In the genomic region with DNA sequence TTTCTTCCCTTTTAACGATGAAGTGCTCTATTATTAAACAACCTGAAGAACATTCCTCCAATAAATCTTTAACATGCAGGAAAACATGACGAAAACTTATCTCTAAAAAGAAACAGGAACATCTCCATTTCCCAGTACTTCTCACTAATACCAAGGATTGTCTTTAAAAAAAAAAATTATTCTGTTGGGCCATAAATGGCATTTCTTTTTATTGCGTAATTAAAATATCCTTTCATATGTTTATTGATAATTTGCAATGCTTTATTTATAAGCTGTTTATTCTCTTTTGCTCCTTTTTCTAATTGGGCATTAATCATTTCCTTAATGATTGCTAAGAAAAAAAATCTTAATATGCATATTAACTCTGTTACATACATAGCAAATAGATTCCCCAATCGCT, we compare ENCODE assay signal across 14 cellular contexts. TPM values are rescaled to one million over a fixed set of nuclear protein-coding genes. Genes with fewer than 3 reads are reported as not detected.
DNase-seq lines count a peak whose midpoint lies in the region; ATAC-seq, FAIRE-seq and TF ChIP-seq lines count a peak whose summit lies in the region.
"Had no signal": no experiment of that assay in that cellular context is flagged by ENCODE, and none has a peak within 500 bp of the region (broad histone marks: within the 10 kb centered on the region; RNA-seq: fewer than 3 reads in every experiment).

No MANE protein-coding gene starts in this region.

- H4K20me1 ChIP-seq in mammary epithelial cell (ENCODE audit: insufficient read depth, low read length), result no peaks in the 10 kb centered on the region
- H4K20me1 ChIP-seq: BLaER1 had no signal

- H3K9ac ChIP-seq in mammary epithelial cell (ENCODE audit: insufficient read depth, low read length), result no peak overlapping the region
- H3K9ac ChIP-seq: BLaER1 had no signal

- H3K27ac Mint-ChIP-seq in MCF 10A (ENCODE audit: low read depth, unreplicated experiment) (no peak overlapping the region), brain (peak overlapping the region in 3 of 5 experiments; percentile 18 to 65 (median 39))

- DNase-seq in mammary epithelial cell (no peak), MCF 10A (ENCODE audit: unreplicated experiment) (no peak), pancreas (no peak), HK-2 (ENCODE audit: unreplicated experiment) (no peak), NCI-H748 treated with DMSO at 0.1 percent for 48 hours (lab: John Stamatoyannopoulos, UW) (no peak), urothelium cell line (ENCODE audit: low spot score) (no peak)
- DNase-seq: 8988T; AML-193; Caco-2; CD8-positive, alpha-beta memory T cell; GF-D8; H7 had no signal

- no peak for TF ChIP-seq CTCF in mammary epithelial cell (conservative IDR thresholded peaks at IDR 0.05 in 1 of 2, IDR thresholded peaks at IDR 0.05 in 1 of 2; ENCODE audit: extremely low read depth in 1 of 2, insufficient read depth in 1 of 2, low read depth in 1 of 2, low read length in 2 of 2)
- no peak for TF ChIP-seq CTCF in MCF 10A (IDR thresholded peaks at IDR 0.05; ENCODE audit: unreplicated experiment)
- TF ChIP-seq CTCF in brain (conservative IDR thresholded peaks at IDR 0.05), result no peak
- no peak for TF ChIP-seq CTCF in pancreas (IDR thresholded peaks at IDR 0.05)

- CTCF ChIA-PET in mammary epithelial cell (lab: Charles Lee; ENCODE audit: low non-redundant PET) (no interaction called here), MCF 10A (lab: Yijun Ruan, JAX) (interaction anchor here (0.5 to 1.1 kb wide), 6 partner anchors 96 to 1030 kb away, joined by 3 to 5 read pairs (median 3); no protein-coding TSS in a partner anchor)

- no peak overlapping the region for H2AFZ ChIP-seq in mammary epithelial cell (ENCODE audit: low read depth, low read length)

- H3K27me3 ChIP-seq in mammary epithelial cell (ENCODE audit: insufficient read depth, low read length), result no peaks in the 10 kb centered on the region
- H3K27me3 ChIP-seq in pancreas, result no peaks in the 10 kb centered on the region
- H3K27me3 ChIP-seq: BLaER1 had no signal

- H3K36me3 ChIP-seq in mammary epithelial cell (ENCODE audit: insufficient read depth, low read length) (no peaks in the 10 kb centered on the region), pancreas (no peaks in the 10 kb centered on the region)
- H3K36me3 ChIP-seq: BLaER1 had no signal

- dilution Hi-C loops in mammary epithelial cell (cut with HindIII; ENCODE audit: low sequenced_read_pairs), result no loop called here

- H3K4me3 Mint-ChIP-seq in MCF 10A (ENCODE audit: unreplicated experiment), result no peak overlapping the region
- peak overlapping the region in 2 of 5 experiments; percentile 3 for H3K4me3 Mint-ChIP-seq in brain
- H3K4me3 Mint-ChIP-seq: CD8-positive, alpha-beta memory T cell had no signal

- H3K79me2 ChIP-seq in mammary epithelial cell (ENCODE audit: insufficient read depth, low read length), result no peaks in the 10 kb centered on the region

- in situ Hi-C loops in mammary epithelial cell (cut with MboI; ENCODE audit: low sequenced_read_pairs in 2 of 2), result no loop called here

- H3K27me3 Mint-ChIP-seq in MCF 10A (ENCODE audit: insufficient read depth, unreplicated experiment) (no peaks in the 10 kb centered on the region), brain (no peaks in the 10 kb centered on the region)

- H3K9me3 ChIP-seq in mammary epithelial cell (replicated peaks; ENCODE audit: insufficient read depth, low read length) (no peaks in the 10 kb centered on the region), pancreas (no peaks in the 10 kb centered on the region)
- H3K9me3 ChIP-seq: BLaER1, Caco-2 had no signal

- H3K27ac ChIP-seq in mammary epithelial cell (ENCODE audit: insufficient read depth, low read depth, low read length) (no peak overlapping the region), pancreas (no peak overlapping the region)
- H3K27ac ChIP-seq: BLaER1 had no signal

- no peak for ATAC-seq in pancreas

- H3K36me3 Mint-ChIP-seq in MCF 10A (ENCODE audit: insufficient read depth, unreplicated experiment) (no peaks in the 10 kb centered on the region), brain (no peaks in the 10 kb centered on the region)
- H3K36me3 Mint-ChIP-seq: CD8-positive, alpha-beta memory T cell had no signal

- POLR2A ChIA-PET in MCF 10A (lab: Yijun Ruan, JAX), result interaction anchor here (1.2 kb wide), 1 partner anchor 17 kb away, joined by 3 read pairs; no protein-coding TSS in a partner anchor

- peaks cover 8% of the 10 kb centered on the region for H3K9me3 Mint-ChIP-seq in MCF 10A (ENCODE audit: unreplicated experiment)
- H3K9me3 Mint-ChIP-seq in brain, result no peaks in the 10 kb centered on the region
- H3K9me3 Mint-ChIP-seq: CD8-positive, alpha-beta memory T cell had no signal

- FAIRE-seq in pancreas (lab: Jason Lieb, UNC) (peak; percentile 54), urothelium cell line (lab: Jason Lieb, UNC) (no peak)

- H3K4me3 ChIP-seq in mammary epithelial cell (replicated peaks in 1 of 3; ENCODE audit: insufficient read depth in 1 of 3, low read depth in 2 of 3, low read length in 3 of 3), result no peak overlapping the region
- no peak overlapping the region for H3K4me3 ChIP-seq in pancreas
- H3K4me3 ChIP-seq: BLaER1 had no signal

- BruUV-seq in mammary epithelial cell (replicated peaks; lab: Mats Ljungman, UMichigan), result no TSS peak
- no TSS peak for BruUV-seq in MCF 10A (replicated peaks; lab: Mats Ljungman, UMichigan)

- peak overlapping the region; percentile 18 for H3K4me2 ChIP-seq in mammary epithelial cell (ENCODE audit: insufficient read depth, low read depth, low read length)
- H3K4me2 ChIP-seq: BLaER1 had no signal

- H3K4me1 Mint-ChIP-seq in MCF 10A (ENCODE audit: insufficient read depth, unreplicated experiment) (peaks cover 16% of the 10 kb centered on the region), brain (peaks cover 82% of the 10 kb centered on the region)
- H3K4me1 Mint-ChIP-seq: CD8-positive, alpha-beta memory T cell had no signal

- intact Hi-C loops in mammary epithelial cell (cut with micrococcal nuclease) (no loop called here), MCF 10A (cut with micrococcal nuclease) (loop anchor here (5.0 kb wide), 1 partner anchor 90 kb away; no protein-coding TSS in a partner anchor), pancreas (cut with DNase I) (no loop called here)

- H3K4me1 ChIP-seq in mammary epithelial cell (ENCODE audit: insufficient read depth, low read length) (peaks cover 7% of the 10 kb centered on the region), pancreas (peaks cover 0 to 15% (median 4%) of the 10 kb centered on the region in 3 donors)
- H3K4me1 ChIP-seq: BLaER1 had no signal

- 92% methylated on average over 4 of the region's 4 CpGs for WGBS in mammary epithelial cell (ENCODE audit: low coverage, missing lambda C conversion rate)
- 84 to 85% methylated on average over 4 of the region's 4 CpGs for WGBS in pancreas, 2 donors

RNA-seq across cellular contexts. Expression of gene LIFR, which starts 18.9 kb away (rescaled TPM):
- total RNA-seq in mammary epithelial cell (10 to 100 TPM in 1 of 2 donors, 1 to 10 TPM in 1; 4.4 to 26.3 TPM), MCF 10A (2022) (3.7 and 3.9 TPM in 2 replicates), pancreas (10 to 100 TPM; 10.8 to 32.5 (median 21.7) TPM)
- polyA plus RNA-seq in mammary epithelial cell (1.6 TPM), brain (ENCODE audit: insufficient read depth, low read depth, low replicate concordance) (7.6 TPM), pancreas (1 to 10 TPM; 4.1 to 7.1 TPM)
- polyA minus RNA-seq in mammary epithelial cell, result 1.6 TPM
- total RNA-seq: CD8-positive, alpha-beta memory T cell had no signal
- polyA plus RNA-seq: CD8-positive, alpha-beta memory T cell had no signal
